33 cellular contexts compared by ENCODE assay signal in genomic region chr1:225909477-225909876, GRCh38. TPM values are rescaled to one million over a fixed set of nuclear protein-coding genes. Genes with fewer than 3 reads are reported as not detected.
DNase-seq lines count a peak whose midpoint lies in the region; ATAC-seq, FAIRE-seq and TF ChIP-seq lines count a peak whose summit lies in the region.
"Had no signal": no experiment of that assay in that cellular context is flagged by ENCODE, and none has a peak within 500 bp of the region (broad histone marks: within the 10 kb centered on the region; RNA-seq: fewer than 3 reads in every experiment).

No MANE protein-coding gene starts in this region.

- ATAC-seq in K562 = no peak
- no peak for ATAC-seq in pancreas
- no peak for ATAC-seq in GM18502 (IDR thresholded peaks at IDR 0.05; ENCODE audit: poor library complexity, unreplicated experiment)
- no peak for ATAC-seq in HG03354 (IDR thresholded peaks at IDR 0.05; ENCODE audit: poor library complexity, severe bottlenecking, unreplicated experiment)
- no peak for ATAC-seq in GM21723 (IDR thresholded peaks at IDR 0.05; ENCODE audit: unreplicated experiment)
- ATAC-seq: activated CD4-positive, CD25-positive, alpha-beta regulatory T cell treated with anti-CD3 and anti-CD28 coated beads, Interleukin-2, amount 50 U/mL, for 24 hours; HepG2; left lung; right cardiac atrium had no signal

- no peaks in the 10 kb centered on the region for H4K20me1 ChIP-seq in K562 (replicated peaks; ENCODE audit: control insufficient read depth, insufficient read depth, low read length)

- peaks cover 7% of the 10 kb centered on the region for H3K36me3 Mint-ChIP-seq in T-helper 1 cell treated with Interleukin-12 subunit alpha and Interleukin-12 subunit beta and Interleukin-4 antibody, amounts not matched to agents 30 μg/mL and 1 μg/mL, for 36 hours (ENCODE audit: low read depth)
- H3K36me3 Mint-ChIP-seq: activated CD4-positive, alpha-beta memory T cell treated with anti-CD3 and anti-CD28 coated beads for 36 hours had no signal

- TF ChIP-seq CTCF in K562 (IDR thresholded peaks at IDR 0.05 in 2 of 3, conservative IDR thresholded peaks at IDR 0.05 in 1 of 3; ENCODE audit: insufficient read depth in 2 of 3, low read depth in 1 of 3, low read length in 3 of 3) = no peak
- TF ChIP-seq CTCF in pancreas (IDR thresholded peaks at IDR 0.05) = no peak

- CTCF ChIA-PET in K562 (lab: Yijun Ruan, JAX; ENCODE audit: low intra/inter-chr PET ratio) = no interaction called here

- POLR2A ChIA-PET in K562 (lab: Yijun Ruan, JAX) = interaction anchor here (0.6 to 1.3 kb wide), 3 partner anchors 13 to 426 kb away, joined by 3 to 4 read pairs (median 4); no protein-coding TSS in a partner anchor

- H2AFZ ChIP-seq in K562 (ENCODE audit: low read depth, low read length) = no peak overlapping the region

- TF ChIP-seq RAD21 in K562 (CRISPR knock-in tag; conservative IDR thresholded peaks at IDR 0.05 in 1 of 2, IDR thresholded peaks at IDR 0.05 in 1 of 2) = no peak

- H3K79me2 ChIP-seq in K562 (ENCODE audit: control insufficient read depth, insufficient read depth, low read length) = no peaks in the 10 kb centered on the region

- intact Hi-C loops in K562 (cut with micrococcal nuclease) (no loop called here), pancreas (cut with DNase I) (no loop called here)

- H3K9ac ChIP-seq in K562 (ENCODE audit: insufficient read depth in 1 of 2, low read depth in 2 of 2, low read length in 2 of 2) = no peak overlapping the region

- in situ Hi-C loops in K562 (cut with MboI) = no loop called here

- H3K36me3 ChIP-seq in K562 (ENCODE audit: control insufficient read depth, insufficient read depth, low read length) = no peaks in the 10 kb centered on the region
- no peaks in the 10 kb centered on the region for H3K36me3 ChIP-seq in pancreas
- H3K36me3 ChIP-seq: HAP-1, thyroid gland had no signal

- H3K9me1 ChIP-seq in K562 (ENCODE audit: control insufficient read depth, insufficient read depth, low read length) = no peaks in the 10 kb centered on the region

- H3K27ac Mint-ChIP-seq in T-helper 1 cell treated with Interleukin-12 subunit alpha and Interleukin-12 subunit beta and Interleukin-4 antibody, amounts not matched to agents 30 μg/mL and 1 μg/mL, for 36 hours = peak overlapping the region; percentile 2
- H3K27ac Mint-ChIP-seq: activated CD4-positive, alpha-beta memory T cell treated with anti-CD3 and anti-CD28 coated beads for 36 hours; activated T-helper 2 cell treated with anti-CD3 and anti-CD28 coated beads, Interferon-gamma antibody, Interleukin-2, Interleukin-4, amounts not matched to agents 10 μg/mL and 5 μg/mL and 100 μg/mL, durations not matched to agents 14 hours and 24 hours and 36 hours had no signal

- H3K9me3 Mint-ChIP-seq in T-helper 1 cell treated with Interleukin-12 subunit alpha and Interleukin-12 subunit beta and Interleukin-4 antibody, amounts not matched to agents 30 μg/mL and 1 μg/mL, for 36 hours = no peaks in the 10 kb centered on the region
- H3K9me3 Mint-ChIP-seq: activated CD4-positive, alpha-beta memory T cell treated with anti-CD3 and anti-CD28 coated beads for 36 hours; activated T-helper 2 cell treated with anti-CD3 and anti-CD28 coated beads, Interferon-gamma antibody, Interleukin-2, Interleukin-4, amounts not matched to agents 10 μg/mL and 5 μg/mL and 100 μg/mL, durations not matched to agents 14 hours and 24 hours and 36 hours had no signal

- H3K4me1 ChIP-seq in K562 (replicated peaks in 1 of 2; ENCODE audit: control insufficient read depth in 2 of 2, insufficient read depth in 2 of 2, low read length in 2 of 2) (peaks cover 0 to 10% of the 10 kb centered on the region in 2 experiments; a peak in 2 of 5 replicates), pancreas (peaks cover 0 to 5% (median 0%) of the 10 kb centered on the region in 3 donors)
- H3K4me1 ChIP-seq: HAP-1 had no signal

- no peak overlapping the region for H3K4me3 Mint-ChIP-seq in T-helper 1 cell treated with Interleukin-12 subunit alpha and Interleukin-12 subunit beta and Interleukin-4 antibody, amounts not matched to agents 30 μg/mL and 1 μg/mL, for 36 hours
- H3K4me3 Mint-ChIP-seq: activated CD4-positive, alpha-beta memory T cell treated with anti-CD3 and anti-CD28 coated beads for 36 hours had no signal

- H3K9me3 ChIP-seq in K562 (replicated peaks; ENCODE audit: control insufficient read depth, insufficient read depth, low read depth, low read length) (no peaks in the 10 kb centered on the region), pancreas (no peaks in the 10 kb centered on the region)
- H3K9me3 ChIP-seq: HAP-1, left lung, stomach, thyroid gland had no signal

- TF ChIP-seq POLR2A in K562 (conservative IDR thresholded peaks at IDR 0.05) = no peak

- H3K4me2 ChIP-seq in K562 (ENCODE audit: insufficient read depth, low read length) = no peak overlapping the region
- H3K4me2 ChIP-seq: smooth muscle cell had no signal

- H3K27me3 ChIP-seq in K562 (ENCODE audit: control insufficient read depth in 2 of 2, insufficient read depth in 2 of 2, low read length in 2 of 2) = no peaks in the 10 kb centered on the region
- H3K27me3 ChIP-seq in pancreas = no peaks in the 10 kb centered on the region
- H3K27me3 ChIP-seq: left lung, stomach, thyroid gland had no signal

- no TSS peak for BruUV-seq in K562 (replicated peaks; lab: Mats Ljungman, UMichigan)

- peaks cover 20% of the 10 kb centered on the region for H3K27me3 Mint-ChIP-seq in T-helper 1 cell treated with Interleukin-12 subunit alpha and Interleukin-12 subunit beta and Interleukin-4 antibody, amounts not matched to agents 30 μg/mL and 1 μg/mL, for 36 hours (ENCODE audit: low read depth)
- H3K27me3 Mint-ChIP-seq: activated CD4-positive, alpha-beta memory T cell treated with anti-CD3 and anti-CD28 coated beads for 36 hours had no signal

- peaks cover 16% of the 10 kb centered on the region for H3K4me1 Mint-ChIP-seq in T-helper 1 cell treated with Interleukin-12 subunit alpha and Interleukin-12 subunit beta and Interleukin-4 antibody, amounts not matched to agents 30 μg/mL and 1 μg/mL, for 36 hours (ENCODE audit: low read depth)

- DNase-seq in T-helper 1 cell (no peak), D341Med (ENCODE audit: low spot score) (peak; percentile 20), K562 (ENCODE audit: extremely low read depth in 1 of 4, low spot score in 3 of 4) (no peak), pancreas (no peak)
- DNase-seq: activated CD4-positive, alpha-beta memory T cell treated with anti-CD3 and anti-CD28 coated beads for 36 hours; activated CD8-positive, alpha-beta memory T cell treated with anti-CD3 and anti-CD28 coated beads, Interleukin-2, amount 50 U/mL, for 48 hours; caudate nucleus; effector memory CD4-positive, alpha-beta T cell; EL; erythroblast; Karpas-422; left lung; mesenchymal stem cell; NCI-H82; OCI-M1; right cardiac atrium; stimulated activated CD4-positive, alpha-beta T cell treated with anti-CD3 and anti-CD28 coated beads, Interleukin-2, amount 100 ng/mL, for 24 hours; stomach; thyroid gland had no signal

- H3K27ac ChIP-seq in K562 (ENCODE audit: extremely low read depth, low read depth, low read length) (no peak overlapping the region), pancreas (peak overlapping the region in 3 of 4 donors; percentile 0 to 22 (median 13))
- H3K27ac ChIP-seq: coronary artery, left lung, RWPE1, thyroid gland had no signal

- WGBS in K562 (ENCODE audit: insufficient coverage, low coverage, missing lambda C conversion rate) = 47% methylated on average over 1 of the region's 1 CpG
- 81 to 91% methylated on average over 1 of the region's 1 CpG for WGBS in pancreas, 2 donors

- no peak for FAIRE-seq in K562 (lab: Jason Lieb, UNC)
- FAIRE-seq in pancreas (lab: Jason Lieb, UNC) = no peak
- FAIRE-seq: A204.1, HepG2 had no signal

- TF ChIP-seq EP300 in K562 (IDR thresholded peaks at IDR 0.05; ENCODE audit: low read length) = no peak

- H3K4me3 ChIP-seq in K562 (no peak overlapping the region), pancreas (no peak overlapping the region)
- H3K4me3 ChIP-seq: coronary artery, HAP-1, left lung, smooth muscle cell, stomach, thyroid gland had no signal

RNA-seq across cellular contexts. Expression of gene PYCR2, which starts 14.6 kb away (rescaled TPM):
- total RNA-seq in K562 (2011; cell fraction: chromatin; rRNA removed; ENCODE audit: low replicate concordance) = 118 and 268 TPM in 2 replicates
- 193 and 210 TPM in 2 replicates for total RNA-seq in K562 (2011; cell fraction: nucleolus; rRNA removed)
- total RNA-seq in K562 (2011; cell fraction: nucleoplasm; rRNA removed) = 181 and 191 TPM in 2 replicates
- total RNA-seq in K562 (2014; rRNA removed) (162 and 176 TPM in 2 replicates), K562 (2014; rRNA removed; fragmentation: Illumina TruSeq; extraction: Trizol) (75.2 and 76.7 TPM in 2 replicates), K562 (2015; rRNA removed; fragmentation: Illumina TruSeq; extraction: Trizol) (79.2 and 83.5 TPM in 2 replicates), K562 (2021) (200 and 219 TPM in 2 replicates), pancreas (10 to 100 TPM; 21.3 to 38.4 (median 30.5) TPM)
- polyA plus RNA-seq in K562 (2011; rRNA removed) (127 and 246 TPM in 2 replicates), K562 (2014; fragmentation: Illumina TruSeq; extraction: Trizol) (154 and 187 TPM in 2 replicates), K562 (2014; fragmentation: Nextera tagmentation; extraction: Ambion mirVana) (1 to 10 TPM; 5.5 to 7.9 TPM), K562 (2014; rRNA removed) (195 and 208 TPM in 2 replicates), pancreas (10 to 100 TPM; 69.2 to 88.9 TPM)
- 168 and 216 TPM in 2 replicates for polyA plus RNA-seq in K562 (2011; cell fraction: cytosol; rRNA removed)
- polyA plus RNA-seq in K562 (2011; cell fraction: nucleus; rRNA removed) = 321 and 394 TPM in 2 replicates
- polyA plus RNA-seq in K562 (2012) = 161 and 213 TPM in 2 replicates
- polyA minus RNA-seq in K562 (2011; rRNA and poly(A)+ RNA removed) = 79.4 and 82.2 TPM in 2 replicates
- 58.5 and 79.5 TPM in 2 replicates for polyA minus RNA-seq in K562 (2011; cell fraction: cytosol; rRNA and poly(A)+ RNA removed)
- 66.8 and 85.3 TPM in 2 replicates for polyA minus RNA-seq in K562 (2011; cell fraction: nucleus; rRNA and poly(A)+ RNA removed)

RNA-seq across cellular contexts. Expression of gene LEFTY1, which starts 20.5 kb away (rescaled TPM):
- total RNA-seq in K562 (2011; cell fraction: chromatin; rRNA removed; ENCODE audit: low replicate concordance) = 0.88 and 1.0 TPM in 2 replicates
- total RNA-seq in K562 (2011; cell fraction: nucleolus; rRNA removed) = 1.2 TPM in 1 of 2 replicates, not detected in the other
- total RNA-seq in K562 (2011; cell fraction: nucleoplasm; rRNA removed) = 1.1 TPM in 1 of 2 replicates, not detected in the other
- total RNA-seq in K562 (2014; rRNA removed) (0.16 TPM in 1 of 2 replicates, not detected in the other), K562 (2014; rRNA removed; fragmentation: Illumina TruSeq; extraction: Trizol) (0.07 TPM in 1 of 2 replicates, not detected in the other), K562 (2015; rRNA removed; fragmentation: Illumina TruSeq; extraction: Trizol) (not detected in 2 replicates), K562 (2021) (0.20 and 0.24 TPM in 2 replicates), pancreas (100 to 1,000 TPM in 1 of 6 donors, 10 to 100 TPM in 4, 1 to 10 TPM in 1; 4.1 to 146 (median 55.9) TPM)
- polyA plus RNA-seq in K562 (2011; rRNA removed) (0.09 and 0.21 TPM in 2 replicates), K562 (2014; fragmentation: Illumina TruSeq; extraction: Trizol) (0.15 TPM in 1 of 2 replicates, not detected in the other), K562 (2014; fragmentation: Nextera tagmentation; extraction: Ambion mirVana) (not detected), K562 (2014; rRNA removed) (0.13 TPM in 1 of 2 replicates, not detected in the other), pancreas (10 to 100 TPM in 1 of 2 donors, 1 to 10 TPM in 1; 8.4 to 57.6 TPM)
- polyA plus RNA-seq in K562 (2011; cell fraction: cytosol; rRNA removed) = 0.09 and 0.30 TPM in 2 replicates
- 0.41 and 0.67 TPM in 2 replicates for polyA plus RNA-seq in K562 (2011; cell fraction: nucleus; rRNA removed)
- polyA plus RNA-seq in K562 (2012) = 0.04 and 0.07 TPM in 2 replicates
- not detected in 2 replicates for polyA minus RNA-seq in K562 (2011; rRNA and poly(A)+ RNA removed)
- not detected in 2 replicates for polyA minus RNA-seq in K562 (2011; cell fraction: cytosol; rRNA and poly(A)+ RNA removed)
- polyA minus RNA-seq in K562 (2011; cell fraction: nucleus; rRNA and poly(A)+ RNA removed) = 0.22 and 0.27 TPM in 2 replicates
- total RNA-seq: activated T-helper 2 cell treated with anti-CD3 and anti-CD28 coated beads, Interferon-gamma antibody, Interleukin-2, Interleukin-4, amounts not matched to agents 10 μg/mL and 5 μg/mL and 100 μg/mL, durations not matched to agents 14 hours and 24 hours and 36 hours; SK-MEL-5; smooth muscle cell; T-helper 1 cell treated with Interleukin-12 subunit alpha and Interleukin-12 subunit beta and Interleukin-4 antibody, amounts not matched to agents 30 ng/mL and 1 ng/mL, for 36 hours had no signal
- polyA plus RNA-seq: smooth muscle cell had no signal

RNA-seq across cellular contexts. Expression of gene TMEM63A, which starts 27.3 kb away (rescaled TPM):
- total RNA-seq in K562 (2011; cell fraction: chromatin; rRNA removed; ENCODE audit: low replicate concordance) = 420 and 854 TPM in 2 replicates
- 362 and 382 TPM in 2 replicates for total RNA-seq in K562 (2011; cell fraction: nucleolus; rRNA removed)
- total RNA-seq in K562 (2011; cell fraction: nucleoplasm; rRNA removed) = 379 and 427 TPM in 2 replicates
- total RNA-seq in K562 (2014; rRNA removed) = 17.5 and 21.2 TPM in 2 replicates
- total RNA-seq in K562 (2014; rRNA removed; fragmentation: Illumina TruSeq; extraction: Trizol) = 17.2 and 17.6 TPM in 2 replicates
- total RNA-seq in K562 (2015; rRNA removed; fragmentation: Illumina TruSeq; extraction: Trizol) = 16.2 and 17.5 TPM in 2 replicates
- 48.5 and 54.6 TPM in 2 replicates for total RNA-seq in K562 (2021)
- polyA plus RNA-seq in K562 (2011; rRNA removed) = 39.2 and 70.5 TPM in 2 replicates
- polyA plus RNA-seq in K562 (2011; cell fraction: cytosol; rRNA removed) = 23.7 and 25.8 TPM in 2 replicates
- polyA plus RNA-seq in K562 (2011; cell fraction: nucleus; rRNA removed) = 496 and 545 TPM in 2 replicates
- 27.0 and 59.7 TPM in 2 replicates for polyA plus RNA-seq in K562 (2012)
- 37.7 and 39.0 TPM in 2 replicates for polyA plus RNA-seq in K562 (2014; fragmentation: Illumina TruSeq; extraction: Trizol)
- polyA plus RNA-seq in K562 (2014; fragmentation: Nextera tagmentation; extraction: Ambion mirVana) = 1 to 10 TPM; 2.0 to 2.8 TPM
- polyA plus RNA-seq in K562 (2014; rRNA removed) = 30.5 and 32.4 TPM in 2 replicates
- polyA minus RNA-seq in K562 (2011; rRNA and poly(A)+ RNA removed) = 57.7 and 57.8 TPM in 2 replicates
- 16.8 and 28.1 TPM in 2 replicates for polyA minus RNA-seq in K562 (2011; cell fraction: cytosol; rRNA and poly(A)+ RNA removed)
- 118 and 144 TPM in 2 replicates for polyA minus RNA-seq in K562 (2011; cell fraction: nucleus; rRNA and poly(A)+ RNA removed)
- 100 to 1,000 TPM in 1 of 6 donors, 10 to 100 TPM in 5; 56.3 to 124 (median 76.4) TPM for total RNA-seq in pancreas
- 100 to 1,000 TPM in 1 of 2 donors, 10 to 100 TPM in 1; 88.9 to 185 TPM for polyA plus RNA-seq in pancreas

RNA-seq across cellular contexts. Expression of gene LEFTY2, which starts 31.5 kb away (rescaled TPM):
- total RNA-seq in K562 (2011; cell fraction: chromatin; rRNA removed; ENCODE audit: low replicate concordance) = 0.23 TPM in 1 of 2 replicates, not detected in the other
- not detected in 2 replicates for total RNA-seq in K562 (2011; cell fraction: nucleolus; rRNA removed)
- 0.29 TPM in 1 of 2 replicates, not detected in the other for total RNA-seq in K562 (2011; cell fraction: nucleoplasm; rRNA removed)
- total RNA-seq in K562 (2014; rRNA removed) = 0.08 and 0.14 TPM in 2 replicates
- not detected in 2 replicates for total RNA-seq in K562 (2014; rRNA removed; fragmentation: Illumina TruSeq; extraction: Trizol)
- total RNA-seq in K562 (2015; rRNA removed; fragmentation: Illumina TruSeq; extraction: Trizol) = not detected in 2 replicates
- total RNA-seq in K562 (2021) = not detected in 2 replicates
- polyA plus RNA-seq in K562 (2011; rRNA removed) = 0.04 and 0.07 TPM in 2 replicates
- polyA plus RNA-seq in K562 (2011; cell fraction: cytosol; rRNA removed) = 0.03 and 0.06 TPM in 2 replicates
- 0.06 TPM in 1 of 2 replicates, not detected in the other for polyA plus RNA-seq in K562 (2011; cell fraction: nucleus; rRNA removed)
- polyA plus RNA-seq in K562 (2012) = 0.04 TPM in 2 replicates
- not detected in 2 replicates for polyA plus RNA-seq in K562 (2014; fragmentation: Illumina TruSeq; extraction: Trizol)
- polyA plus RNA-seq in K562 (2014; fragmentation: Nextera tagmentation; extraction: Ambion mirVana) = not detected
- 0.78 TPM in 1 of 2 replicates, not detected in the other for polyA plus RNA-seq in K562 (2014; rRNA removed)
- polyA minus RNA-seq in K562 (2011; rRNA and poly(A)+ RNA removed) = not detected in 2 replicates
- not detected in 2 replicates for polyA minus RNA-seq in K562 (2011; cell fraction: cytosol; rRNA and poly(A)+ RNA removed)
- not detected in 2 replicates for polyA minus RNA-seq in K562 (2011; cell fraction: nucleus; rRNA and poly(A)+ RNA removed)
- total RNA-seq in pancreas = 10 to 100 TPM in 1 of 6 donors, under 1 TPM in 1, not detected in 4; 0.09 to 16.3 TPM
- 1 to 10 TPM in 1 of 2 donors, under 1 TPM in 1; 0.07 to 1.4 TPM for polyA plus RNA-seq in pancreas
- total RNA-seq: activated CD4-positive, alpha-beta memory T cell treated with anti-CD3 and anti-CD28 coated beads for 36 hours; activated T-helper 2 cell treated with anti-CD3 and anti-CD28 coated beads, Interferon-gamma antibody, Interleukin-2, Interleukin-4, amounts not matched to agents 10 μg/mL and 5 μg/mL and 100 μg/mL, durations not matched to agents 14 hours and 24 hours and 36 hours; SK-MEL-5; T-helper 1 cell treated with Interleukin-12 subunit alpha and Interleukin-12 subunit beta and Interleukin-4 antibody, amounts not matched to agents 30 ng/mL and 1 ng/mL, for 36 hours had no signal
